In the genomic region with DNA sequence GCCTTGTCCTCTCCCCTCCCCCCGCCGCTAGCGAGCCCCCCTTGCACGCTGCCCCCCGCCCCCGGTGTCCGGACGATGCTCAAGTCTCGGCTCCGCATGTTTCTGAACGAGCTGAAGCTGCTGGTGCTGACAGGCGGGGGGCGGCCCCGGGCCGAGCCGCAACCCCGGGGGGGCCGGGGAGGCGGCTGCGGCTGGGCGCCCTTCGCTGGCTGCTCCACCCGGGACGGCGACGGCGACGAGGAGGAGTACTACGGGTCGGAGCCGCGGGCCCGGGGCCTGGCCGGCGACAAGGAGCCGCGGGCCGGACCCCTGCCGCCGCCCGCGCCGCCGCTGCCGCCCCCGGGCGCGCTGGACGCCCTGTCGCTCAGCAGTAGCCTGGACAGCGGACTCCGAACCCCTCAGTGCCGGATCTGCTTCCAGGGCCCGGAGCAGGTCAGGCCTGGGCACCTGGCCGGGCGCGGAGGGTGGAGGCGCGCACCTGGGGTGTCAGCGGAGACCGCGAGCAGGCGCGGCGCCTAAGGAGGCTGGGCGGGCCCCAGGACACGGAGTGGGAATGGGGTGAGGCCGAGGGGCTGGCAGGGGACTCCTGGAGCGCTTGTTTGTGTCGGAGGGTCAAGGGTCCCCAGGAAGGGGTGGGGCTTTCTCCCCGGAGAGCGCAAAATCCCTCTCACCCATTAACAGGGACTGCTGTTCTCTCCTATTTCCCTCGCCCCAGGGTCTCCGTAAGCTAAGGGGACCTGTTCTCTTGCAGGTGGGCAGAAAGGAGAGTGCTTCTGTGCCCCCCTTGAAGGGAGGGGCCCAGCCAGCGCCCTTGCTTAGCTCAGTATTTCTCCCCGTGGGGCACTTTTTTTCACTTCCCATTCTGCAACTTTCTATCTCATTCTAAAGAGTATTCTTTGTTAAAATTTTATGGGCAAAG, we compare ENCODE assay signal across 9 cellular contexts. TPM values are rescaled to one million over a fixed set of nuclear protein-coding genes. Genes with fewer than 3 reads are reported as not detected.
DNase-seq lines count a peak whose midpoint lies in the region; ATAC-seq, FAIRE-seq and TF ChIP-seq lines count a peak whose summit lies in the region.
"Had no signal": no experiment of that assay in that cellular context is flagged by ENCODE, and none has a peak within 500 bp of the region (broad histone marks: within the 10 kb centered on the region; RNA-seq: fewer than 3 reads in every experiment).

No MANE protein-coding gene starts in this region.

- H2AFZ ChIP-seq in HepG2 (ENCODE audit: low read length), result peak overlapping the region; percentile 5

- BruUV-seq in HepG2 (replicated peaks; lab: Mats Ljungman, UMichigan), result no TSS peak

- TF ChIP-seq EP300 in HepG2 (IDR thresholded peaks at IDR 0.05; ENCODE audit: low read depth in 2 of 2, low read length in 2 of 2) (no peak), HepG2 (CRISPR knock-in tag; IDR thresholded peaks at IDR 0.05; ENCODE audit: borderline replicate concordance) (no peak)

- ATAC-seq in HepG2 (peak; percentile 50), HG03135 (IDR thresholded peaks at IDR 0.05; ENCODE audit: unreplicated experiment) (no peak)

- H3K9ac ChIP-seq in HepG2 (ENCODE audit: insufficient read depth, low read depth, low read length), result peak overlapping the region; percentile 71

- DNase-seq in DMS 273 (lab: John Stamatoyannopoulos, UW; ENCODE audit: unreplicated experiment), result peak; percentile 34
- no peak for DNase-seq in DMS 273 treated with DMSO at 0.1 percent for 48 hours (lab: John Stamatoyannopoulos, UW)
- DNase-seq in RWPE1 (ENCODE audit: low spot score), result no peak
- DNase-seq in T47D (ENCODE audit: low read depth in 1 of 2, low spot score in 1 of 2), result peak; percentile 50 to 60
- DNase-seq in HepG2 (ENCODE audit: low spot score), result no peak
- DNase-seq in SW480 (ENCODE audit: low spot score), result no peak

- H3K27ac ChIP-seq in RWPE1 (peak overlapping the region; percentile 79), HepG2 (ENCODE audit: extremely low read length, insufficient read depth, low read length) (peak overlapping the region; percentile 67), thymus (ENCODE audit: low read depth) (peak overlapping the region; percentile 56)

- TF ChIP-seq POLR2A in HepG2 (IDR thresholded peaks at IDR 0.05; ENCODE audit: insufficient read depth in 1 of 2, low read depth in 2 of 2, low read length in 2 of 2), result peak in 1 of 2 experiments; percentile 84; a peak in 2 of 4 replicates

- peak overlapping the region; percentile 96 for H3K4me2 ChIP-seq in HepG2 (ENCODE audit: low read depth, low read length)

- H3K79me2 ChIP-seq in HepG2 (ENCODE audit: insufficient read depth, low read length), result peaks cover 17% of the 10 kb centered on the region

- no peaks in the 10 kb centered on the region for H3K9me3 ChIP-seq in HepG2 (ENCODE audit: low read length)
- no peaks in the 10 kb centered on the region for H3K9me3 ChIP-seq in thymus (ENCODE audit: control insufficient read depth)

- 2% methylated on average over 3 of the region's 76 CpGs for WGBS in HepG2 (ENCODE audit: low lambda C conversion rate)
- 1% methylated on average over 76 of the region's 76 CpGs for WGBS in thymus

- TF ChIP-seq CTCF in RWPE1 (conservative IDR thresholded peaks at IDR 0.05; ENCODE audit: low read depth) (no peak), HepG2 (CRISPR knock-in tag; IDR thresholded peaks at IDR 0.05) (no peak; the same call in 1 of the 2 replicates)

- H3K27me3 ChIP-seq in HepG2 (ENCODE audit: control insufficient read depth in 1 of 2, insufficient read depth in 2 of 2, low read length in 2 of 2), result no peaks in the 10 kb centered on the region; a peak in 1 of 5 replicates
- peaks cover 2% of the 10 kb centered on the region for H3K27me3 ChIP-seq in thymus (ENCODE audit: control insufficient read depth, insufficient read depth)

- in situ Hi-C loops in T47D (cut with HindIII; ENCODE audit: low pct_unique_long_range_greater_than_20kb, low sequenced_read_pairs) (no loop called here), HepG2 (cut with HindIII; ENCODE audit: extremely low pct_ligation_motif_present, low pct_unique_long_range_greater_than_20kb) (no loop called here)

- 0 out of 2 replicates have a peak, but pooled peaks cover 5% of the 10 kb centered on the region for H4K20me1 ChIP-seq in HepG2 (ENCODE audit: insufficient read depth, low read length)

- intact Hi-C loops in HepG2 (cut with micrococcal nuclease; ENCODE audit: unreplicated experiment), result no loop called here

- H3K36me3 ChIP-seq in HepG2 (replicated peaks in 1 of 2; ENCODE audit: control insufficient read depth in 1 of 2, insufficient read depth in 2 of 2, low read length in 2 of 2) (peaks cover 1 to 3% of the 10 kb centered on the region in 2 experiments; a peak in 2 of 5 replicates), thymus (ENCODE audit: control insufficient read depth, insufficient read depth) (peaks cover 16% of the 10 kb centered on the region)

- no peak for TF ChIP-seq RAD21 in HepG2 (CRISPR knock-in tag; IDR thresholded peaks at IDR 0.05)

- peak overlapping the region; percentile 81 to 82 (median 81) for H3K4me3 ChIP-seq in HepG2 (replicated peaks in 1 of 3; ENCODE audit: insufficient read depth in 1 of 3, low read depth in 2 of 3, low read length in 3 of 3)
- H3K4me3 ChIP-seq in thymus (ENCODE audit: low read length), result peak overlapping the region; percentile 88

- no peak for FAIRE-seq in HepG2 (lab: Jason Lieb, UNC)
- FAIRE-seq: A204.1 had no signal

- peaks cover 37% of the 10 kb centered on the region for H3K4me1 ChIP-seq in HepG2 (ENCODE audit: insufficient read depth, low read length)
- peaks cover 28% of the 10 kb centered on the region for H3K4me1 ChIP-seq in thymus (ENCODE audit: control insufficient read depth, insufficient read depth, low read length)

- CTCF ChIA-PET in RWPE1 (lab: Yijun Ruan, JAX) (interaction anchor here (0.5 to 0.9 kb wide), 5 partner anchors 9 to 214 kb away, joined by 3 to 6 read pairs (median 3); no protein-coding TSS in a partner anchor), HepG2 (lab: Yijun Ruan, JAX; ENCODE audit: low intra/inter-chr PET ratio, low total read pairs) (interaction anchor here (1.2 to 1.8 kb wide), 2 partner anchors 9 to 150 kb away, joined by 3 to 9 read pairs; no protein-coding TSS in a partner anchor)

- POLR2A ChIA-PET in RWPE1 (lab: Yijun Ruan, JAX; ENCODE audit: low non-redundant PET), result interaction anchor here (0.6 kb wide), 1 partner anchor 146 kb away, joined by 3 read pairs; no protein-coding TSS in a partner anchor
- POLR2A ChIA-PET in HepG2 (lab: Yijun Ruan, JAX), result interaction anchor here (0.7 to 3.0 kb wide), 4 partner anchors 9 to 236 kb away, joined by 3 to 14 read pairs (median 9); partner anchors contain the start of genes CYP27B1, EEF1AKMT3 and METTL1

RNA-seq across cellular contexts. Expression of gene MARCHF9, which starts 0.8 kb away (rescaled TPM):
- total RNA-seq in HepG2 (2016; rRNA removed; fragmentation: Illumina TruSeq; extraction: Trizol), result 2.7 and 5.7 TPM in 2 replicates
- 3.9 and 5.1 TPM in 2 replicates for total RNA-seq in HepG2 (2016; cell fraction: cytosol; rRNA removed; fragmentation: Illumina TruSeq; extraction: Trizol; ENCODE audit: low read depth)
- 3.4 and 4.7 TPM in 2 replicates for total RNA-seq in HepG2 (2016; cell fraction: insoluble cytoplasmic fraction; rRNA removed; fragmentation: Illumina TruSeq; extraction: Trizol)
- total RNA-seq in HepG2 (2016; cell fraction: membrane; rRNA removed; fragmentation: Illumina TruSeq; extraction: Trizol), result 5.9 and 6.2 TPM in 2 replicates
- 3.4 and 4.3 TPM in 2 replicates for total RNA-seq in HepG2 (2016; cell fraction: nucleus; rRNA removed; fragmentation: Illumina TruSeq; extraction: Trizol)
- 9.6 and 14.5 TPM in 2 replicates for polyA plus RNA-seq in HepG2 (2011; rRNA removed)
- polyA plus RNA-seq in HepG2 (2011; cell fraction: cytosol; rRNA removed), result 8.1 and 8.8 TPM in 2 replicates
- 15.5 and 17.5 TPM in 2 replicates for polyA plus RNA-seq in HepG2 (2011; cell fraction: nucleus; rRNA removed)
- 7.7 and 10.3 TPM in 2 replicates for polyA plus RNA-seq in HepG2 (2012)
- polyA plus RNA-seq in HepG2 (2016; cell fraction: cytosol; fragmentation: Illumina TruSeq; extraction: Trizol; ENCODE audit: low read depth), result 2.7 and 3.1 TPM in 2 replicates
- 5.0 and 8.0 TPM in 2 replicates for polyA plus RNA-seq in HepG2 (2016; cell fraction: insoluble cytoplasmic fraction; fragmentation: Illumina TruSeq; extraction: Trizol; ENCODE audit: low read depth)
- 5.8 TPM in 2 replicates for polyA plus RNA-seq in HepG2 (2016; cell fraction: membrane; fragmentation: Illumina TruSeq; extraction: Trizol; ENCODE audit: low read depth)
- polyA plus RNA-seq in HepG2 (2016; cell fraction: nucleus; fragmentation: Illumina TruSeq; extraction: Trizol; ENCODE audit: insufficient read depth, low read depth), result 13.4 and 15.4 TPM in 2 replicates
- 12.1 and 12.5 TPM in 2 replicates for polyA minus RNA-seq in HepG2 (2011; rRNA and poly(A)+ RNA removed; ENCODE audit: low replicate concordance)
- 4.1 and 4.5 TPM in 2 replicates for polyA minus RNA-seq in HepG2 (2011; cell fraction: cytosol; rRNA and poly(A)+ RNA removed)
- polyA minus RNA-seq in HepG2 (2011; cell fraction: nucleus; rRNA and poly(A)+ RNA removed), result 3.7 and 5.3 TPM in 2 replicates
- 54.9 TPM for polyA plus RNA-seq in thymus

RNA-seq across cellular contexts. Expression of gene CDK4, which starts 3.6 kb away (rescaled TPM):
- 209 and 255 TPM in 2 replicates for total RNA-seq in HepG2 (2016; rRNA removed; fragmentation: Illumina TruSeq; extraction: Trizol)
- 114 and 177 TPM in 2 replicates for total RNA-seq in HepG2 (2016; cell fraction: cytosol; rRNA removed; fragmentation: Illumina TruSeq; extraction: Trizol; ENCODE audit: low read depth)
- 213 and 245 TPM in 2 replicates for total RNA-seq in HepG2 (2016; cell fraction: insoluble cytoplasmic fraction; rRNA removed; fragmentation: Illumina TruSeq; extraction: Trizol)
- total RNA-seq in HepG2 (2016; cell fraction: membrane; rRNA removed; fragmentation: Illumina TruSeq; extraction: Trizol), result 203 and 282 TPM in 2 replicates
- 105 and 134 TPM in 2 replicates for total RNA-seq in HepG2 (2016; cell fraction: nucleus; rRNA removed; fragmentation: Illumina TruSeq; extraction: Trizol)
- polyA plus RNA-seq in HepG2 (2011; rRNA removed) (171 and 191 TPM in 2 replicates), thymus (38.5 TPM)
- polyA plus RNA-seq in HepG2 (2011; cell fraction: cytosol; rRNA removed), result 223 and 255 TPM in 2 replicates
- 58.2 and 58.6 TPM in 2 replicates for polyA plus RNA-seq in HepG2 (2011; cell fraction: nucleus; rRNA removed)
- 68.6 and 92.8 TPM in 2 replicates for polyA plus RNA-seq in HepG2 (2012)
- 148 and 226 TPM in 2 replicates for polyA plus RNA-seq in HepG2 (2016; cell fraction: cytosol; fragmentation: Illumina TruSeq; extraction: Trizol; ENCODE audit: low read depth)
- 315 and 325 TPM in 2 replicates for polyA plus RNA-seq in HepG2 (2016; cell fraction: insoluble cytoplasmic fraction; fragmentation: Illumina TruSeq; extraction: Trizol; ENCODE audit: low read depth)
- 208 and 297 TPM in 2 replicates for polyA plus RNA-seq in HepG2 (2016; cell fraction: membrane; fragmentation: Illumina TruSeq; extraction: Trizol; ENCODE audit: low read depth)
- polyA plus RNA-seq in HepG2 (2016; cell fraction: nucleus; fragmentation: Illumina TruSeq; extraction: Trizol; ENCODE audit: insufficient read depth, low read depth), result 175 and 177 TPM in 2 replicates
- polyA minus RNA-seq in HepG2 (2011; rRNA and poly(A)+ RNA removed; ENCODE audit: low replicate concordance), result 141 and 375 TPM in 2 replicates
- polyA minus RNA-seq in HepG2 (2011; cell fraction: cytosol; rRNA and poly(A)+ RNA removed), result 49.7 and 59.9 TPM in 2 replicates
- 72.6 and 80.6 TPM in 2 replicates for polyA minus RNA-seq in HepG2 (2011; cell fraction: nucleus; rRNA and poly(A)+ RNA removed)

RNA-seq across cellular contexts. Expression of gene TSPAN31, which starts 10.9 kb away (rescaled TPM):
- total RNA-seq in HepG2 (2016; rRNA removed; fragmentation: Illumina TruSeq; extraction: Trizol), result 5.4 and 10.4 TPM in 2 replicates
- total RNA-seq in HepG2 (2016; cell fraction: cytosol; rRNA removed; fragmentation: Illumina TruSeq; extraction: Trizol; ENCODE audit: low read depth), result 3.1 and 3.3 TPM in 2 replicates
- total RNA-seq in HepG2 (2016; cell fraction: insoluble cytoplasmic fraction; rRNA removed; fragmentation: Illumina TruSeq; extraction: Trizol), result 7.8 and 11.5 TPM in 2 replicates
- total RNA-seq in HepG2 (2016; cell fraction: membrane; rRNA removed; fragmentation: Illumina TruSeq; extraction: Trizol), result 6.1 and 6.3 TPM in 2 replicates
- 8.7 and 15.1 TPM in 2 replicates for total RNA-seq in HepG2 (2016; cell fraction: nucleus; rRNA removed; fragmentation: Illumina TruSeq; extraction: Trizol)
- 24.6 and 27.3 TPM in 2 replicates for polyA plus RNA-seq in HepG2 (2011; rRNA removed)
- 19.3 and 22.2 TPM in 2 replicates for polyA plus RNA-seq in HepG2 (2011; cell fraction: cytosol; rRNA removed)
- polyA plus RNA-seq in HepG2 (2011; cell fraction: nucleus; rRNA removed), result 26.2 and 31.2 TPM in 2 replicates
- 17.1 and 17.8 TPM in 2 replicates for polyA plus RNA-seq in HepG2 (2012)
- 3.2 and 4.3 TPM in 2 replicates for polyA plus RNA-seq in HepG2 (2016; cell fraction: cytosol; fragmentation: Illumina TruSeq; extraction: Trizol; ENCODE audit: low read depth)
- polyA plus RNA-seq in HepG2 (2016; cell fraction: insoluble cytoplasmic fraction; fragmentation: Illumina TruSeq; extraction: Trizol; ENCODE audit: low read depth), result 6.6 and 6.9 TPM in 2 replicates
- 4.9 and 7.9 TPM in 2 replicates for polyA plus RNA-seq in HepG2 (2016; cell fraction: membrane; fragmentation: Illumina TruSeq; extraction: Trizol; ENCODE audit: low read depth)
- 22.0 and 24.1 TPM in 2 replicates for polyA plus RNA-seq in HepG2 (2016; cell fraction: nucleus; fragmentation: Illumina TruSeq; extraction: Trizol; ENCODE audit: insufficient read depth, low read depth)
- polyA minus RNA-seq in HepG2 (2011; rRNA and poly(A)+ RNA removed; ENCODE audit: low replicate concordance), result 8.6 and 23.9 TPM in 2 replicates
- polyA minus RNA-seq in HepG2 (2011; cell fraction: cytosol; rRNA and poly(A)+ RNA removed), result 5.8 and 8.3 TPM in 2 replicates
- 14.9 and 21.0 TPM in 2 replicates for polyA minus RNA-seq in HepG2 (2011; cell fraction: nucleus; rRNA and poly(A)+ RNA removed)
- 31.4 TPM for polyA plus RNA-seq in thymus

RNA-seq across cellular contexts. Expression of gene CYP27B1, which starts 11.2 kb away (rescaled TPM):
- 0.97 and 2.3 TPM in 2 replicates for total RNA-seq in HepG2 (2016; rRNA removed; fragmentation: Illumina TruSeq; extraction: Trizol)
- total RNA-seq in HepG2 (2016; cell fraction: cytosol; rRNA removed; fragmentation: Illumina TruSeq; extraction: Trizol; ENCODE audit: low read depth), result 0.51 and 0.53 TPM in 2 replicates
- 0.70 and 2.8 TPM in 2 replicates for total RNA-seq in HepG2 (2016; cell fraction: insoluble cytoplasmic fraction; rRNA removed; fragmentation: Illumina TruSeq; extraction: Trizol)
- total RNA-seq in HepG2 (2016; cell fraction: membrane; rRNA removed; fragmentation: Illumina TruSeq; extraction: Trizol), result 0.79 and 0.83 TPM in 2 replicates
- 4.1 and 5.2 TPM in 2 replicates for total RNA-seq in HepG2 (2016; cell fraction: nucleus; rRNA removed; fragmentation: Illumina TruSeq; extraction: Trizol)
- polyA plus RNA-seq in HepG2 (2011; rRNA removed) (3.0 and 3.4 TPM in 2 replicates), thymus (0.82 TPM)
- 0.86 and 1.2 TPM in 2 replicates for polyA plus RNA-seq in HepG2 (2011; cell fraction: cytosol; rRNA removed)
- polyA plus RNA-seq in HepG2 (2011; cell fraction: nucleus; rRNA removed), result 19.6 and 23.7 TPM in 2 replicates
- 1.4 and 2.3 TPM in 2 replicates for polyA plus RNA-seq in HepG2 (2012)
- 0.29 and 0.36 TPM in 2 replicates for polyA plus RNA-seq in HepG2 (2016; cell fraction: cytosol; fragmentation: Illumina TruSeq; extraction: Trizol; ENCODE audit: low read depth)
- 1.1 and 1.2 TPM in 2 replicates for polyA plus RNA-seq in HepG2 (2016; cell fraction: insoluble cytoplasmic fraction; fragmentation: Illumina TruSeq; extraction: Trizol; ENCODE audit: low read depth)
- 0.59 and 0.77 TPM in 2 replicates for polyA plus RNA-seq in HepG2 (2016; cell fraction: membrane; fragmentation: Illumina TruSeq; extraction: Trizol; ENCODE audit: low read depth)
- polyA plus RNA-seq in HepG2 (2016; cell fraction: nucleus; fragmentation: Illumina TruSeq; extraction: Trizol; ENCODE audit: insufficient read depth, low read depth), result 6.9 and 9.0 TPM in 2 replicates
- polyA minus RNA-seq in HepG2 (2011; rRNA and poly(A)+ RNA removed; ENCODE audit: low replicate concordance), result 5.9 and 7.2 TPM in 2 replicates
- polyA minus RNA-seq in HepG2 (2011; cell fraction: cytosol; rRNA and poly(A)+ RNA removed), result 0.40 and 1.9 TPM in 2 replicates
- 15.7 and 19.3 TPM in 2 replicates for polyA minus RNA-seq in HepG2 (2011; cell fraction: nucleus; rRNA and poly(A)+ RNA removed)

RNA-seq across cellular contexts. Expression of gene METTL1, which starts 16.2 kb away (rescaled TPM):
- total RNA-seq in HepG2 (2016; rRNA removed; fragmentation: Illumina TruSeq; extraction: Trizol), result 34.7 and 35.5 TPM in 2 replicates
- total RNA-seq in HepG2 (2016; cell fraction: cytosol; rRNA removed; fragmentation: Illumina TruSeq; extraction: Trizol; ENCODE audit: low read depth), result 13.7 and 15.7 TPM in 2 replicates
- 35.1 and 37.6 TPM in 2 replicates for total RNA-seq in HepG2 (2016; cell fraction: insoluble cytoplasmic fraction; rRNA removed; fragmentation: Illumina TruSeq; extraction: Trizol)
- total RNA-seq in HepG2 (2016; cell fraction: membrane; rRNA removed; fragmentation: Illumina TruSeq; extraction: Trizol), result 18.6 and 19.7 TPM in 2 replicates
- 22.7 and 26.8 TPM in 2 replicates for total RNA-seq in HepG2 (2016; cell fraction: nucleus; rRNA removed; fragmentation: Illumina TruSeq; extraction: Trizol)
- polyA plus RNA-seq in HepG2 (2011; rRNA removed) (36.9 and 38.3 TPM in 2 replicates), thymus (12.9 TPM)
- 22.7 and 24.5 TPM in 2 replicates for polyA plus RNA-seq in HepG2 (2011; cell fraction: cytosol; rRNA removed)
- 38.6 and 43.0 TPM in 2 replicates for polyA plus RNA-seq in HepG2 (2011; cell fraction: nucleus; rRNA removed)
- 21.2 and 23.6 TPM in 2 replicates for polyA plus RNA-seq in HepG2 (2012)
- 11.4 and 14.1 TPM in 2 replicates for polyA plus RNA-seq in HepG2 (2016; cell fraction: cytosol; fragmentation: Illumina TruSeq; extraction: Trizol; ENCODE audit: low read depth)
- 46.1 and 52.2 TPM in 2 replicates for polyA plus RNA-seq in HepG2 (2016; cell fraction: insoluble cytoplasmic fraction; fragmentation: Illumina TruSeq; extraction: Trizol; ENCODE audit: low read depth)
- 15.5 and 17.6 TPM in 2 replicates for polyA plus RNA-seq in HepG2 (2016; cell fraction: membrane; fragmentation: Illumina TruSeq; extraction: Trizol; ENCODE audit: low read depth)
- 43.2 and 53.1 TPM in 2 replicates for polyA plus RNA-seq in HepG2 (2016; cell fraction: nucleus; fragmentation: Illumina TruSeq; extraction: Trizol; ENCODE audit: insufficient read depth, low read depth)
- polyA minus RNA-seq in HepG2 (2011; rRNA and poly(A)+ RNA removed; ENCODE audit: low replicate concordance), result 49.2 and 64.0 TPM in 2 replicates
- polyA minus RNA-seq in HepG2 (2011; cell fraction: cytosol; rRNA and poly(A)+ RNA removed), result 9.4 and 10.6 TPM in 2 replicates
- polyA minus RNA-seq in HepG2 (2011; cell fraction: nucleus; rRNA and poly(A)+ RNA removed), result 58.3 and 58.5 TPM in 2 replicates

Comparison
In these comparisons a context has a peak if more than half of its experiments do, and no peak if none do; other contexts are left out.
1. DNase-seq: peak in DMS 273 (single experiment) and T47D (2 of 2); none in DMS 273 treated with DMSO at 0.1 percent for 48 hours (single experiment), RWPE1 (single experiment), HepG2 (single experiment) and SW480 (single experiment).
2. Peak in every context shown above with its lines, with median percentiles within 50 percentile points of each other: H3K27ac ChIP-seq.